8 cellular contexts compared by ENCODE assay signal in the genomic region with DNA sequence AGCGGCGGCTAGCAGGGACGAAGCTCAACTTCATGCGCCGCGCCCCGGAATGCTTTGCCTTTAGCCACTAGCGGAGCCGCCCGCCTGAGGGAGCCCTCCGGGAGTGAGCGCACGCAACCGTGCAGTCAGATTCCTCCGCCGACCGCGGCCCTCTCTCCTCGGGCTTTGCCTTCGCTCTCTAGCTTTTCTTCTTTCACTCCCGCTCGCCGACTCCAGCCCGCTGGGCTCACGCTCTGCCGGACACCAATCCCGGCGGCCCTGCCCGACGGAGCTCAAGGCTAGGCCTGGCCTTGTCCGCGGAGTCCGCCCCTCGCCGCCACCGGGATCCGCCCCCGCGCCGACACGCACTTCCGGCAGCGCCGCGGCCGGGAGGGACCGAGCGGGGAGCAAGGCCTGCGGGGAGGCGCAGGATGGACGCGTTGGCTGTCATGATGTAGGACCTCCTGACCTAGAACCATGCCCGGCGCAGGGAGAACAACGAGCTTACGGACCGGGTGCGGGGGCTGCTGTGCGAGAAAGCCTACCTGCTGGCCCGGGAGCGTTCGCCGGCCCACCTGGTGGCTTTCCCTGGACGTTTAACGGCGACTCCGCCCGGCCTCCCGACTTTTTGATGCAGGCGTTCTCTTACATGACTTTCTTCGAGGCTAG. TPM values are rescaled to one million over a fixed set of nuclear protein-coding genes. Genes with fewer than 3 reads are reported as not detected.
DNase-seq lines count a peak whose midpoint lies in the region; ATAC-seq and TF ChIP-seq lines count a peak whose summit lies in the region.

No MANE protein-coding gene starts in this region.

- H2AFZ ChIP-seq in DND-41 (ENCODE audit: low read depth, low read length) = peak overlapping the region; percentile 87
- peak overlapping the region; percentile 99 for H2AFZ ChIP-seq in IMR-90 (replicated peaks; ENCODE audit: low read length, poor library complexity)

- peaks cover 10 to 21% of the 10 kb centered on the region in 2 experiments; a peak in 3 of 4 replicates for H3K79me1 ChIP-seq in IMR-90 (ENCODE audit: low read depth in 1 of 2, low read length in 2 of 2)

- peaks cover 34% of the 10 kb centered on the region for H3K4me1 Mint-ChIP-seq in neural crest cell
- peaks cover 22% of the 10 kb centered on the region for H3K4me1 Mint-ChIP-seq in stimulated activated naive CD8-positive, alpha-beta T cell treated with anti-CD3 and anti-CD28 coated beads, Interleukin-15, amount 100 ng/mL, for 72 hours

- BruUV-seq in IMR-90 (replicated peaks; lab: Mats Ljungman, UMichigan) = no TSS peak

- CTCF ChIA-PET in IMR-90 (lab: Yijun Ruan, JAX) (no interaction called here), RWPE1 (lab: Yijun Ruan, JAX) (interaction anchor here (0.7 to 0.8 kb wide), 2 partner anchors 57 to 229 kb away, joined by 3 to 4 read pairs; no protein-coding TSS in a partner anchor)

- H3K9me3 ChIP-seq in DND-41 (ENCODE audit: insufficient read depth, low read length, severe bottlenecking) (no peaks in the 10 kb centered on the region), IMR-90 (ENCODE audit: control insufficient read depth, insufficient read depth, low read length) (no peaks in the 10 kb centered on the region)

- peak overlapping the region; percentile 95 for H3K4me3 Mint-ChIP-seq in neural crest cell
- peak overlapping the region; percentile 91 to 94 for H3K4me3 Mint-ChIP-seq in stimulated activated naive CD8-positive, alpha-beta T cell treated with anti-CD3 and anti-CD28 coated beads, Interleukin-15, amount 100 ng/mL, for 72 hours

- H3K9ac ChIP-seq in DND-41 (ENCODE audit: low read depth, low read length) (peak overlapping the region; percentile 85), IMR-90 (ENCODE audit: low read depth, low read length) (peak overlapping the region; percentile 96)

- DNase-seq in DND-41 = peak; percentile 83
- peak; percentile 85 for DNase-seq in IMR-90
- peak; percentile 75 for DNase-seq in RWPE1 (ENCODE audit: low spot score)
- DNase-seq in activated gamma-delta T cell (lab: John Stamatoyannopoulos, UW) = peak; percentile 75
- DNase-seq in fibroblast of villous mesenchyme (ENCODE audit: low read depth) = peak; percentile 92
- peak; percentile 80 for DNase-seq in neural crest cell (ENCODE audit: low read depth, low spot score)
- DNase-seq in stimulated activated naive CD8-positive, alpha-beta T cell treated with anti-CD3 and anti-CD28 coated beads, Interleukin-15, amount 100 ng/mL, for 72 hours = peak; percentile 89 to 90

- H4K5ac ChIP-seq in IMR-90 (ENCODE audit: low read depth, low read length) = peak overlapping the region; percentile 86

- TF ChIP-seq RAD21 in IMR-90 (IDR thresholded peaks at IDR 0.05; ENCODE audit: low read length) = no peak

- peak overlapping the region; percentile 92 for H3K18ac ChIP-seq in IMR-90 (ENCODE audit: low read depth, low read length)

- H3K79me2 ChIP-seq in DND-41 (ENCODE audit: insufficient read depth, low read length) = peaks cover 33% of the 10 kb centered on the region

- peak overlapping the region; percentile 95 for H2BK5ac ChIP-seq in IMR-90 (ENCODE audit: low read depth, low read length, poor library complexity, severe bottlenecking)

- H3K4me1 ChIP-seq in DND-41 (ENCODE audit: insufficient read depth, low read length) = peaks cover 47% of the 10 kb centered on the region
- no peaks in the 10 kb centered on the region for H3K4me1 ChIP-seq in IMR-90 (ENCODE audit: control insufficient read depth, insufficient read depth, low read length)

- H3K36me3 Mint-ChIP-seq in neural crest cell (ENCODE audit: low read depth) = peaks cover 22% of the 10 kb centered on the region

- peak; percentile 50 for TF ChIP-seq CTCF in DND-41 (IDR thresholded peaks at IDR 0.05; ENCODE audit: borderline replicate concordance, extremely low read depth, low read length, poor library complexity, severe bottlenecking)
- TF ChIP-seq CTCF in IMR-90 (conservative IDR thresholded peaks at IDR 0.05; ENCODE audit: low read depth, low read length) = peak; percentile 12; the same call in 1 of the 2 replicates
- no peak for TF ChIP-seq CTCF in RWPE1 (conservative IDR thresholded peaks at IDR 0.05; ENCODE audit: low read depth)
- no peak for TF ChIP-seq CTCF in fibroblast of villous mesenchyme (IDR thresholded peaks at IDR 0.05; ENCODE audit: insufficient read depth, low read depth, low read length)
- TF ChIP-seq CTCF in neural crest cell (conservative IDR thresholded peaks at IDR 0.05) = peak; percentile 34

- H3K9me3 Mint-ChIP-seq in neural crest cell = no peaks in the 10 kb centered on the region
- peaks cover 0 to 6% of the 10 kb centered on the region in 2 donors for H3K9me3 Mint-ChIP-seq in stimulated activated naive CD8-positive, alpha-beta T cell treated with anti-CD3 and anti-CD28 coated beads, Interleukin-15, amount 100 ng/mL, for 72 hours

- H3K9me1 ChIP-seq in IMR-90 (ENCODE audit: insufficient read depth, low read length) = 0 out of 2 replicates have a peak, but pooled peaks cover 3% of the 10 kb centered on the region

- H3K27me3 ChIP-seq in DND-41 (ENCODE audit: insufficient read depth, low read length, poor library complexity) (no peaks in the 10 kb centered on the region), IMR-90 (ENCODE audit: control insufficient read depth, insufficient read depth, low read length) (no peaks in the 10 kb centered on the region)

- H3K27ac Mint-ChIP-seq in neural crest cell (ENCODE audit: unreplicated experiment) = peak overlapping the region; percentile 99
- peak overlapping the region; percentile 99 for H3K27ac Mint-ChIP-seq in stimulated activated naive CD8-positive, alpha-beta T cell treated with anti-CD3 and anti-CD28 coated beads, Interleukin-15, amount 100 ng/mL, for 72 hours

- H3K27me3 Mint-ChIP-seq in neural crest cell (ENCODE audit: low read depth) = peaks cover 10% of the 10 kb centered on the region
- no peaks in the 10 kb centered on the region for H3K27me3 Mint-ChIP-seq in stimulated activated naive CD8-positive, alpha-beta T cell treated with anti-CD3 and anti-CD28 coated beads, Interleukin-15, amount 100 ng/mL, for 72 hours

- peak overlapping the region; percentile 93 for H3K4ac ChIP-seq in IMR-90 (ENCODE audit: low read depth, low read length)

- peak overlapping the region; percentile 98 for H3K14ac ChIP-seq in IMR-90 (replicated peaks; ENCODE audit: low read depth, low read length)

- POLR2A ChIA-PET in IMR-90 (lab: Charles Lee; ENCODE audit: unreplicated experiment) (interaction anchor here (0.6 to 1.7 kb wide), 3 partner anchors 9 to 98 kb away, joined by 3 read pairs; a partner anchor contains a TSS), RWPE1 (lab: Yijun Ruan, JAX; ENCODE audit: low non-redundant PET) (interaction anchor here (2.5 kb wide), 1 partner anchor 58 kb away, joined by 18 read pairs; a partner anchor contains a TSS)

- peak overlapping the region; percentile 73 to 92 for H4K8ac ChIP-seq in IMR-90 (ENCODE audit: low read depth in 2 of 2, low read length in 2 of 2)

- H3K4me2 ChIP-seq in DND-41 (ENCODE audit: insufficient read depth, low read length) (peak overlapping the region; percentile 94), IMR-90 (ENCODE audit: low read depth, low read length) (peak overlapping the region; percentile 96)

- peak overlapping the region; percentile 98 for H4K91ac ChIP-seq in IMR-90 (ENCODE audit: insufficient read depth, low read depth, low read length)

- peak overlapping the region; percentile 76; the same call in 1 of the 3 replicates for H2BK15ac ChIP-seq in IMR-90 (ENCODE audit: low read depth, low read length)

- H3K27ac ChIP-seq in DND-41 (ENCODE audit: low read length) (peak overlapping the region; percentile 96), IMR-90 (ENCODE audit: insufficient read depth, low read length) (peak overlapping the region; percentile 92), RWPE1 (peak overlapping the region; percentile 99)

- H3K36me3 ChIP-seq in DND-41 (ENCODE audit: insufficient read depth, low read length) (peaks cover 12% of the 10 kb centered on the region), IMR-90 (ENCODE audit: control insufficient read depth, insufficient read depth, low read length) (peaks cover 4% of the 10 kb centered on the region)

- WGBS in IMR-90 (ENCODE audit: extremely low coverage in 2 of 2, insufficient read length in 1 of 2), 2 experiments = 1% methylated on average over 35 of the region's 71 CpGs; no CpG with 5 or more reads in 1 of the 2 experiments

- ATAC-seq in DND-41 (ENCODE audit: insufficient read depth, low read depth) (peak; percentile 90), GM21528 (IDR thresholded peaks at IDR 0.05; ENCODE audit: low FRiP score, unreplicated experiment) (peak; percentile 94), IMR-90 (ENCODE audit: low read depth) (peak; percentile 95)
- peak; percentile 95 for ATAC-seq in stimulated activated naive CD8-positive, alpha-beta T cell treated with anti-CD3 and anti-CD28 coated beads, Interleukin-15, amount 100 ng/mL, for 72 hours

- intact Hi-C loops in IMR-90 (cut with micrococcal nuclease) = loop anchor here (1.0 to 5.0 kb wide), 2 partner anchors 58 to 389 kb away; no protein-coding TSS in a partner anchor

- H2AK9ac ChIP-seq in IMR-90 (replicated peaks; ENCODE audit: low read depth, low read length, poor library complexity) = peak overlapping the region; percentile 94

- peak; percentile 78 for TF ChIP-seq POLR2A in IMR-90 (IDR thresholded peaks at IDR 0.05; ENCODE audit: low read depth, low read length)

- H3K56ac ChIP-seq in IMR-90 (ENCODE audit: extremely low read depth, insufficient read depth, low read length) = peak overlapping the region; percentile 89

- H3K4me3 ChIP-seq in DND-41 (ENCODE audit: low read depth in 1 of 2, low read length in 2 of 2) (peak overlapping the region; percentile 73 to 76), IMR-90 (ENCODE audit: insufficient read depth, low read depth, low read length) (peak overlapping the region; percentile 66), fibroblast of villous mesenchyme (ENCODE audit: low read depth, low read length) (peak overlapping the region; percentile 90)

- in situ Hi-C loops in IMR-90 (cut with MboI; ENCODE audit: low sequenced_read_pairs) = loop anchor here (5.0 kb wide), 1 partner anchor 54 kb away; no protein-coding TSS in a partner anchor

- dilution Hi-C loops in IMR-90 (cut with HindIII; ENCODE audit: low sequenced_read_pairs, unreplicated experiment) = no loop called here

- H4K20me1 ChIP-seq in DND-41 (ENCODE audit: insufficient read depth, low read length) = no peaks in the 10 kb centered on the region
- no peaks in the 10 kb centered on the region for H4K20me1 ChIP-seq in IMR-90 (ENCODE audit: insufficient read depth, low read length)

- H2BK120ac ChIP-seq in IMR-90 (ENCODE audit: low read depth, low read length) = peak overlapping the region; percentile 88

- H3K23ac ChIP-seq in IMR-90 (ENCODE audit: low read depth, low read length) = peak overlapping the region; percentile 92

- H2AK5ac ChIP-seq in IMR-90 (ENCODE audit: low read depth, low read length) = no peak overlapping the region; the same call in 1 of the 2 replicates

- H2BK20ac ChIP-seq in IMR-90 (ENCODE audit: low read depth, low read length) = no peak overlapping the region

RNA-seq across cellular contexts. Expression of a gene that starts 40.8 kb away (rescaled TPM):
- total RNA-seq in IMR-90 (2012; rRNA removed) (not detected in 2 replicates), fibroblast of villous mesenchyme (not detected in 2 replicates), neural crest cell (not detected in 2 replicates)
- not detected in 2 replicates for polyA plus RNA-seq in IMR-90 (2012; rRNA removed)
- not detected in 2 replicates for polyA plus RNA-seq in IMR-90 (2012; cell fraction: cytosol; rRNA removed)
- polyA plus RNA-seq in IMR-90 (2012; cell fraction: nucleus; rRNA removed; ENCODE audit: low replicate concordance) = not detected in 2 replicates

RNA-seq across cellular contexts. Expression of a gene that starts 57.7 kb away (rescaled TPM):
- 9.1 and 10.0 TPM in 2 replicates for total RNA-seq in IMR-90 (2012; rRNA removed)
- 4.5 and 5.8 TPM in 2 replicates for polyA plus RNA-seq in IMR-90 (2012; rRNA removed)
- polyA plus RNA-seq in IMR-90 (2012; cell fraction: cytosol; rRNA removed) = 0.98 and 2.0 TPM in 2 replicates
- 2.7 and 16.9 TPM in 2 replicates for polyA plus RNA-seq in IMR-90 (2012; cell fraction: nucleus; rRNA removed; ENCODE audit: low replicate concordance)
- 10.6 and 14.2 TPM in 2 replicates for total RNA-seq in fibroblast of villous mesenchyme
- total RNA-seq in neural crest cell = 21.9 and 22.4 TPM in 2 replicates

Comparison
In these comparisons a context has a peak if more than half of its experiments do, and no peak if none do; other contexts are left out.
1. Peak in every context shown above with its lines: DNase-seq, ATAC-seq, H3K4me3 ChIP-seq and H3K27ac ChIP-seq.
2. CTCF ChIP-seq: peak in DND-41 (single experiment), IMR-90 (single experiment) and neural crest cell (single experiment); none in RWPE1 (single experiment) and fibroblast of villous mesenchyme (single experiment).